In the genomic region with DNA sequence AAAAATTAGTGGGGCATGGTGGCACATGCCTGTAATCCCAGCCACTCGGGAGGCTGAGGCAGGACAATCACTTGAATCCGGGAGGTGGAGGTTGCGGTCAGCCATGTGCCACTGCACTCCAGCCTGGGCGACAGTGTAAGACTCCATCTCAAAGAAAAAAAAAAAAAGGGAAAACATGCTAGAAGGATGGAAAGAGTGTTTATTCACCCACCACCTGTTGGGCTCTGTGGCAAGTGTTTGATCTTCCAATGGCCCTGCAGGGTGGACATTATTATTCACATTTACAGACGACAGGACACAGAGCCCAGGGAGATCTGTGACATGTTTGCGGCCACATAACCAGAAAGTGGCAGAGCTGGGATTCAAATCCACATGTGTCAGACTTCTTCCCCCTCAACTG, we compare ENCODE assay signal across 7 cellular contexts.
"Had no signal": no experiment of that assay in that cellular context is flagged by ENCODE, and none has a peak within 500 bp of the region (broad histone marks: within the 10 kb centered on the region; RNA-seq: fewer than 3 reads in every experiment).

No MANE protein-coding gene starts in this region.

- H3K4me3 ChIP-seq: GM23338, HAP-1, K562 had no signal

- DNase-seq: H7, IMR-90 had no signal

- H3K4me2 ChIP-seq: GM23338 had no signal

- FAIRE-seq: HTR-8/SVneo, K562 had no signal

- ATAC-seq: GM23338, HCT116, K562 had no signal

- H2AFZ ChIP-seq: GM23338 had no signal

- H3K36me3 ChIP-seq: HAP-1 had no signal
